Comparison of ENCODE assay signal across 8 cellular contexts in genomic region chr6:158536084-158536890, GRCh38. TPM values are rescaled to one million over a fixed set of nuclear protein-coding genes. Genes with fewer than 3 reads are reported as not detected.
DNase-seq lines count a peak whose midpoint lies in the region; ATAC-seq and TF ChIP-seq lines count a peak whose summit lies in the region.

No MANE protein-coding gene starts in this region.

- peaks cover 7% of the 10 kb centered on the region; the same call in 1 of the 2 replicates for H3K27me3 ChIP-seq in HUES48 (ENCODE audit: control insufficient read depth, insufficient read depth, low read length)
- H3K27me3 ChIP-seq in subcutaneous abdominal adipose tissue (ENCODE audit: control insufficient read depth in 5 of 5, insufficient read depth in 4 of 5, low read length in 5 of 5): peaks cover 11 to 34% (median 20%) of the 10 kb centered on the region in 5 donors

- H3K4me3 ChIP-seq in HUES48 (ENCODE audit: low read depth, low read length): peak overlapping the region; percentile 91
- peak overlapping the region; percentile 45 for H3K4me3 ChIP-seq in fibroblast of mammary gland (ENCODE audit: control insufficient read depth, low read depth, low read length)
- H3K4me3 ChIP-seq in subcutaneous abdominal adipose tissue (ENCODE audit: low read depth in 1 of 5, low read length in 5 of 5): peak overlapping the region; percentile 56 to 68 (median 64)

- ATAC-seq in natural killer cell treated with Interleukin-12 subunit alpha and Interleukin-12 subunit beta and Interleukin-15 and Interleukin-18, amount 100 ng/mL, for 72 hours: peak; percentile 69 to 79
- ATAC-seq in GM21367 (IDR thresholded peaks at IDR 0.05; ENCODE audit: unreplicated experiment): no peak

- H3K27ac ChIP-seq in HUES48 (ENCODE audit: low read depth, low read length) (peak overlapping the region; percentile 82), subcutaneous abdominal adipose tissue (ENCODE audit: low read depth, low read length) (no peak overlapping the region)

- no peak overlapping the region for H3K27ac Mint-ChIP-seq in natural killer cell treated with Interleukin-12 subunit alpha and Interleukin-12 subunit beta and Interleukin-15 and Interleukin-18, amount 100 ng/mL, for 72 hours

- peaks cover 14% of the 10 kb centered on the region for H3K36me3 Mint-ChIP-seq in natural killer cell treated with Interleukin-12 subunit alpha and Interleukin-12 subunit beta and Interleukin-15 and Interleukin-18, amount 100 ng/mL, for 72 hours

- H3K9me3 Mint-ChIP-seq in natural killer cell treated with Interleukin-12 subunit alpha and Interleukin-12 subunit beta and Interleukin-15 and Interleukin-18, amount 100 ng/mL, for 72 hours: no peaks in the 10 kb centered on the region

- H3K4me1 ChIP-seq in HUES48 (ENCODE audit: control insufficient read depth, insufficient read depth, low read length) (peaks cover 7% of the 10 kb centered on the region; the same call in 1 of the 2 replicates), subcutaneous abdominal adipose tissue (ENCODE audit: control insufficient read depth in 5 of 5, insufficient read depth in 5 of 5, low read length in 5 of 5) (peaks cover 0 to 20% (median 12%) of the 10 kb centered on the region in 5 donors)

- peaks cover 36 to 52% of the 10 kb centered on the region in 2 donors for H3K27me3 Mint-ChIP-seq in natural killer cell treated with Interleukin-12 subunit alpha and Interleukin-12 subunit beta and Interleukin-15 and Interleukin-18, amount 100 ng/mL, for 72 hours

- peak overlapping the region; percentile 49 for H3K4me3 Mint-ChIP-seq in natural killer cell treated with Interleukin-12 subunit alpha and Interleukin-12 subunit beta and Interleukin-15 and Interleukin-18, amount 100 ng/mL, for 72 hours

- H3K9me3 ChIP-seq in HUES48 (ENCODE audit: control insufficient read depth, insufficient read depth, low read length) (no peaks in the 10 kb centered on the region), subcutaneous abdominal adipose tissue (ENCODE audit: control insufficient read depth in 5 of 5, low read length in 5 of 5) (peaks cover 0 to 6% (median 0%) of the 10 kb centered on the region in 5 donors)

- peak; percentile 66 for DNase-seq in COLO829 (ENCODE audit: low spot score)
- DNase-seq in RPMI8226: peak; percentile 76
- peak; percentile 55 for DNase-seq in activated effector memory CD4-positive, alpha-beta T cell treated with Interleukin-2 at 50 U/mL for 16 hours
- peak; percentile 77 for DNase-seq in fibroblast of mammary gland (ENCODE audit: low read depth)
- DNase-seq in natural killer cell treated with Interleukin-12 subunit alpha and Interleukin-12 subunit beta and Interleukin-15 and Interleukin-18, amount 100 ng/mL, for 72 hours (ENCODE audit: low spot score): peak; percentile 81

- H3K9ac ChIP-seq in HUES48 (ENCODE audit: low read depth, low read length): peak overlapping the region; percentile 63
- no peak overlapping the region for H3K9ac ChIP-seq in subcutaneous abdominal adipose tissue (ENCODE audit: low read length in 5 of 5)

- peaks cover 0 to 3% of the 10 kb centered on the region in 2 donors for H3K4me1 Mint-ChIP-seq in natural killer cell treated with Interleukin-12 subunit alpha and Interleukin-12 subunit beta and Interleukin-15 and Interleukin-18, amount 100 ng/mL, for 72 hours (ENCODE audit: low read depth in 2 of 2)

- no peaks in the 10 kb centered on the region for H3K36me3 ChIP-seq in HUES48 (ENCODE audit: control insufficient read depth, insufficient read depth, low read length)
- H3K36me3 ChIP-seq in subcutaneous abdominal adipose tissue (ENCODE audit: control insufficient read depth in 5 of 5, insufficient read depth in 5 of 5, low read length in 5 of 5): no peaks in the 10 kb centered on the region

- TF ChIP-seq CTCF in fibroblast of mammary gland (conservative IDR thresholded peaks at IDR 0.05; ENCODE audit: control insufficient read depth, insufficient read depth, low read depth, low read length): no peak

RNA-seq across cellular contexts. Expression of gene TMEM181, which starts 23.6 kb away (rescaled TPM):
- 10 to 100 TPM; 19.6 to 30.9 TPM for total RNA-seq in natural killer cell treated with Interleukin-12 subunit alpha and Interleukin-12 subunit beta and Interleukin-15 and Interleukin-18, amount 100 ng/mL, for 72 hours
